Comparison of ENCODE assay signal across 1 cellular context in the genomic region with DNA sequence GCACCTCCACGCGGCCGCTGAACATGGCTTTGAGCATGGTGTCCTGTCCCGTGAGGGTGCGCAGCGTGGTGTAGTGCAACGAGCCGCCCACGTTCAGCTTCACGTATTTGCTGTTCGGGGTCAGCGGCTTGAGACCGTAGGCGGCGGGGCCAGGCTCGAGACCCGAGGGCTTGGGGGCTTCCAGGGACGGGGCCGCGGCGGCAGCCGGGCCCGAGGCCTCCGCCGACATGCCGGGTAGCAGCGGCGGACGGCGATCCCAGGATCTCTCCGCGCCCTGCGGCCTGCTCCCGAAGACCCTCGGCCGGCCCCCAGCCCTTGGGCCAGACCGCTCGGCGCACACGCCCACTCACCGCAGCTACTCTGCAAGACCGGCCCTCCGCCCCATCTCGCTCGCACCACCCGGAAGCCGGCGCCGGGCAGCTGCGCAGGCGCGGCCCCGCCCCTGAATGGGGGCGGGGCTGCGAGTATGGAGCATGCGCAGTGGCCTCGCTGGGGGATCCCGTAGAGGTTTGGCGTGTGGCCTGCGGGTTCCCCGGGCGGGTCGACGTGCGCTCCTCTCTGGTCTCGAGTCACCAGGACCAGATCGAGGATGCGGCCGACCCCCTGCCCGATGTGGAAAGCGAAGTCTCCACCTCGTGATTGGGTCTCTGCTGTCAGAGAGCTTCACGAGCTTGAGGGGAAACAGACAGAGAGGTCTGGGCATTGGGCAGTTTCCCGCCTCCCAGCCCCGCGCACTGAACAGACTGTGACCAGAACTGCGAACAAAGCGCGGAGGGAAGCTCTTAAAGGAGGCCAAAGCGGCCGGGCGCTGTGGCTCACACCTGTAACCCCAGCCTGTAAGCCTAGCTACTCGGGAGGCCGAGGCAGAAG.
TF ChIP-seq lines count a peak whose summit lies in the region.

A gene with protein sequence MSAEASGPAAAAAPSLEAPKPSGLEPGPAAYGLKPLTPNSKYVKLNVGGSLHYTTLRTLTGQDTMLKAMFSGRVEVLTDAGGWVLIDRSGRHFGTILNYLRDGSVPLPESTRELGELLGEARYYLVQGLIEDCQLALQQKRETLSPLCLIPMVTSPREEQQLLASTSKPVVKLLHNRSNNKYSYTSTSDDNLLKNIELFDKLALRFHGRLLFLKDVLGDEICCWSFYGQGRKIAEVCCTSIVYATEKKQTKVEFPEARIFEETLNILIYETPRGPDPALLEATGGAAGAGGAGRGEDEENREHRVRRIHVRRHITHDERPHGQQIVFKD (minus strand): TSS at position 422 of the 870 bp plus-strand sequence. CDS start 193 bp downstream, at position 229.

TF ChIP-seq in H1, 55 proteins besides CTCF, POLR2A, EP300 and RAD21 (continues in another document):
- TF ChIP-seq KDM5A (IDR thresholded peaks at IDR 0.05; ENCODE audit: low read length) (no peak), ZNF274 (IDR thresholded peaks at IDR 0.05; ENCODE audit: borderline replicate concordance, extremely low read depth, low read length) (no peak), RFX5 (IDR thresholded peaks at IDR 0.05; ENCODE audit: borderline replicate concordance, low read depth, low read length) (no peak), SP1 (IDR thresholded peaks at IDR 0.05; ENCODE audit: low read depth, low read length) (0 out of 2 replicates have a peak, but pooled peaks have one; percentile 12), RNF2 (IDR thresholded peaks at IDR 0.05; ENCODE audit: borderline replicate concordance, low read depth, low read length, missing control alignments, poor library complexity, severe bottlenecking) (no peak), SIN3A (conservative IDR thresholded peaks at IDR 0.05 in 1 of 2, IDR thresholded peaks at IDR 0.05 in 1 of 2; ENCODE audit: low read depth in 1 of 2, low read length in 2 of 2) (peak in 1 of 2 experiments; percentile 59; a peak in 2 of 4 replicates), TCF12 (IDR thresholded peaks at IDR 0.05; ENCODE audit: low read depth, low read length) (no peak), CTBP2 (IDR thresholded peaks at IDR 0.05; ENCODE audit: borderline replicate concordance, insufficient read depth, insufficient read length, low read length) (no peak), NRF1 (IDR thresholded peaks at IDR 0.05; ENCODE audit: low read depth, low read length) (peak; percentile 97), CHD2 (IDR thresholded peaks at IDR 0.05; ENCODE audit: low read length) (no peak), GTF2F1 (IDR thresholded peaks at IDR 0.05; ENCODE audit: borderline replicate concordance, low read depth, low read length) (no peak), SUZ12 (IDR thresholded peaks at IDR 0.05; ENCODE audit: low read length) (no peak), TAF1 (IDR thresholded peaks at IDR 0.05; ENCODE audit: low read depth, low read length) (peak; percentile 89; the same call in 1 of the 2 replicates), YY1 (IDR thresholded peaks at IDR 0.05; ENCODE audit: low read depth, low read length) (no peak), GABPA (IDR thresholded peaks at IDR 0.05; ENCODE audit: borderline replicate concordance, insufficient read depth, low read length) (0 out of 2 replicates have a peak, but pooled peaks have one; percentile 60), EGR1 (IDR thresholded peaks at IDR 0.05; ENCODE audit: borderline replicate concordance, low read depth, low read length) (peak; percentile 94), MAFK (IDR thresholded peaks at IDR 0.05; ENCODE audit: low read depth, low read length) (no peak), KDM1A (IDR thresholded peaks at IDR 0.05; ENCODE audit: borderline replicate concordance, low read length) (no peak), HDAC2 (IDR thresholded peaks at IDR 0.05; ENCODE audit: borderline replicate concordance in 1 of 2, low read depth in 2 of 2, low read length in 2 of 2) (no peak), SIRT6 (IDR thresholded peaks at IDR 0.05; ENCODE audit: low read length) (no peak), TAF7 (optimal IDR thresholded peaks at IDR 0.05; ENCODE audit: borderline replicate concordance, low read depth, low read length) (peak; percentile 74), RXRA (IDR thresholded peaks at IDR 0.05; ENCODE audit: insufficient read depth, low read depth, low read length) (no peak), CREB1 (IDR thresholded peaks at IDR 0.05) (no peak), POU5F1 (IDR thresholded peaks at IDR 0.05; ENCODE audit: low read depth, low read length) (no peak), HDAC6 (IDR thresholded peaks at IDR 0.05; ENCODE audit: low read depth, low read length) (no peak), CHD1 (IDR thresholded peaks at IDR 0.05; ENCODE audit: low read depth, low read length) (no peak), POLR2AphosphoS5 (IDR thresholded peaks at IDR 0.05; ENCODE audit: low read depth, low read length) (peak; percentile 93), CBX8 (IDR thresholded peaks at IDR 0.05; ENCODE audit: borderline replicate concordance, low read depth, low read length) (no peak), ASH2L (IDR thresholded peaks at IDR 0.05; ENCODE audit: low read length) (peak; percentile 40), NANOG (IDR thresholded peaks at IDR 0.05; ENCODE audit: insufficient read depth, low read depth, low read length, poor library complexity, severe bottlenecking) (no peak), TEAD4 (IDR thresholded peaks at IDR 0.05; ENCODE audit: low read depth, low read length) (no peak), KDM4A (IDR thresholded peaks at IDR 0.05; ENCODE audit: low read depth, low read length, severe bottlenecking) (peak; percentile 82), PHF8 (conservative IDR thresholded peaks at IDR 0.05; ENCODE audit: low read depth, low read length) (peak; percentile 85), FOSL1 (IDR thresholded peaks at IDR 0.05; ENCODE audit: insufficient read depth, low read depth, low read length) (no peak), JUN (IDR thresholded peaks at IDR 0.05; ENCODE audit: low read depth, low read length) (no peak), SP2 (IDR thresholded peaks at IDR 0.05; ENCODE audit: low read length) (no peak), BACH1 (IDR thresholded peaks at IDR 0.05; ENCODE audit: low read length) (no peak), SIX5 (IDR thresholded peaks at IDR 0.05; ENCODE audit: low read depth, low read length) (no peak), JUND (IDR thresholded peaks at IDR 0.05; ENCODE audit: low read length) (no peak), SP4 (IDR thresholded peaks at IDR 0.05; ENCODE audit: low read length) (peak; percentile 81; the same call in 1 of the 2 replicates), TBP (IDR thresholded peaks at IDR 0.05; ENCODE audit: low read depth, low read length) (peak; percentile 79), BRCA1 (IDR thresholded peaks at IDR 0.05; ENCODE audit: low read depth, low read length) (no peak), CEBPB (IDR thresholded peaks at IDR 0.05; ENCODE audit: low read depth, low read length) (no peak), SAP30 (IDR thresholded peaks at IDR 0.05; ENCODE audit: insufficient read depth, insufficient replicate concordance, low read length) (peak; percentile 18), BCL11A (IDR thresholded peaks at IDR 0.05; ENCODE audit: low read depth in 2 of 2, low read length in 2 of 2) (no peak)
- TF ChIP-seq, protein P1, sequence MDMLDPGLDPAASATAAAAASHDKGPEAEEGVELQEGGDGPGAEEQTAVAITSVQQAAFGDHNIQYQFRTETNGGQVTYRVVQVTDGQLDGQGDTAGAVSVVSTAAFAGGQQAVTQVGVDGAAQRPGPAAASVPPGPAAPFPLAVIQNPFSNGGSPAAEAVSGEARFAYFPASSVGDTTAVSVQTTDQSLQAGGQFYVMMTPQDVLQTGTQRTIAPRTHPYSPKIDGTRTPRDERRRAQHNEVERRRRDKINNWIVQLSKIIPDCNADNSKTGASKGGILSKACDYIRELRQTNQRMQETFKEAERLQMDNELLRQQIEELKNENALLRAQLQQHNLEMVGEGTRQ (IDR thresholded peaks at IDR 0.05; ENCODE audit: low read length) = no peak
- TF ChIP-seq, protein P2, sequence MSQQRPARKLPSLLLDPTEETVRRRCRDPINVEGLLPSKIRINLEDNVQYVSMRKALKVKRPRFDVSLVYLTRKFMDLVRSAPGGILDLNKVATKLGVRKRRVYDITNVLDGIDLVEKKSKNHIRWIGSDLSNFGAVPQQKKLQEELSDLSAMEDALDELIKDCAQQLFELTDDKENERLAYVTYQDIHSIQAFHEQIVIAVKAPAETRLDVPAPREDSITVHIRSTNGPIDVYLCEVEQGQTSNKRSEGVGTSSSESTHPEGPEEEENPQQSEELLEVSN (IDR thresholded peaks at IDR 0.05) = peak; percentile 93
- TF ChIP-seq, protein P3, sequence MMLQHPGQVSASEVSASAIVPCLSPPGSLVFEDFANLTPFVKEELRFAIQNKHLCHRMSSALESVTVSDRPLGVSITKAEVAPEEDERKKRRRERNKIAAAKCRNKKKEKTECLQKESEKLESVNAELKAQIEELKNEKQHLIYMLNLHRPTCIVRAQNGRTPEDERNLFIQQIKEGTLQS (IDR thresholded peaks at IDR 0.05; ENCODE audit: insufficient read depth, low read depth, low read length) = no peak
- TF ChIP-seq, protein P4, sequence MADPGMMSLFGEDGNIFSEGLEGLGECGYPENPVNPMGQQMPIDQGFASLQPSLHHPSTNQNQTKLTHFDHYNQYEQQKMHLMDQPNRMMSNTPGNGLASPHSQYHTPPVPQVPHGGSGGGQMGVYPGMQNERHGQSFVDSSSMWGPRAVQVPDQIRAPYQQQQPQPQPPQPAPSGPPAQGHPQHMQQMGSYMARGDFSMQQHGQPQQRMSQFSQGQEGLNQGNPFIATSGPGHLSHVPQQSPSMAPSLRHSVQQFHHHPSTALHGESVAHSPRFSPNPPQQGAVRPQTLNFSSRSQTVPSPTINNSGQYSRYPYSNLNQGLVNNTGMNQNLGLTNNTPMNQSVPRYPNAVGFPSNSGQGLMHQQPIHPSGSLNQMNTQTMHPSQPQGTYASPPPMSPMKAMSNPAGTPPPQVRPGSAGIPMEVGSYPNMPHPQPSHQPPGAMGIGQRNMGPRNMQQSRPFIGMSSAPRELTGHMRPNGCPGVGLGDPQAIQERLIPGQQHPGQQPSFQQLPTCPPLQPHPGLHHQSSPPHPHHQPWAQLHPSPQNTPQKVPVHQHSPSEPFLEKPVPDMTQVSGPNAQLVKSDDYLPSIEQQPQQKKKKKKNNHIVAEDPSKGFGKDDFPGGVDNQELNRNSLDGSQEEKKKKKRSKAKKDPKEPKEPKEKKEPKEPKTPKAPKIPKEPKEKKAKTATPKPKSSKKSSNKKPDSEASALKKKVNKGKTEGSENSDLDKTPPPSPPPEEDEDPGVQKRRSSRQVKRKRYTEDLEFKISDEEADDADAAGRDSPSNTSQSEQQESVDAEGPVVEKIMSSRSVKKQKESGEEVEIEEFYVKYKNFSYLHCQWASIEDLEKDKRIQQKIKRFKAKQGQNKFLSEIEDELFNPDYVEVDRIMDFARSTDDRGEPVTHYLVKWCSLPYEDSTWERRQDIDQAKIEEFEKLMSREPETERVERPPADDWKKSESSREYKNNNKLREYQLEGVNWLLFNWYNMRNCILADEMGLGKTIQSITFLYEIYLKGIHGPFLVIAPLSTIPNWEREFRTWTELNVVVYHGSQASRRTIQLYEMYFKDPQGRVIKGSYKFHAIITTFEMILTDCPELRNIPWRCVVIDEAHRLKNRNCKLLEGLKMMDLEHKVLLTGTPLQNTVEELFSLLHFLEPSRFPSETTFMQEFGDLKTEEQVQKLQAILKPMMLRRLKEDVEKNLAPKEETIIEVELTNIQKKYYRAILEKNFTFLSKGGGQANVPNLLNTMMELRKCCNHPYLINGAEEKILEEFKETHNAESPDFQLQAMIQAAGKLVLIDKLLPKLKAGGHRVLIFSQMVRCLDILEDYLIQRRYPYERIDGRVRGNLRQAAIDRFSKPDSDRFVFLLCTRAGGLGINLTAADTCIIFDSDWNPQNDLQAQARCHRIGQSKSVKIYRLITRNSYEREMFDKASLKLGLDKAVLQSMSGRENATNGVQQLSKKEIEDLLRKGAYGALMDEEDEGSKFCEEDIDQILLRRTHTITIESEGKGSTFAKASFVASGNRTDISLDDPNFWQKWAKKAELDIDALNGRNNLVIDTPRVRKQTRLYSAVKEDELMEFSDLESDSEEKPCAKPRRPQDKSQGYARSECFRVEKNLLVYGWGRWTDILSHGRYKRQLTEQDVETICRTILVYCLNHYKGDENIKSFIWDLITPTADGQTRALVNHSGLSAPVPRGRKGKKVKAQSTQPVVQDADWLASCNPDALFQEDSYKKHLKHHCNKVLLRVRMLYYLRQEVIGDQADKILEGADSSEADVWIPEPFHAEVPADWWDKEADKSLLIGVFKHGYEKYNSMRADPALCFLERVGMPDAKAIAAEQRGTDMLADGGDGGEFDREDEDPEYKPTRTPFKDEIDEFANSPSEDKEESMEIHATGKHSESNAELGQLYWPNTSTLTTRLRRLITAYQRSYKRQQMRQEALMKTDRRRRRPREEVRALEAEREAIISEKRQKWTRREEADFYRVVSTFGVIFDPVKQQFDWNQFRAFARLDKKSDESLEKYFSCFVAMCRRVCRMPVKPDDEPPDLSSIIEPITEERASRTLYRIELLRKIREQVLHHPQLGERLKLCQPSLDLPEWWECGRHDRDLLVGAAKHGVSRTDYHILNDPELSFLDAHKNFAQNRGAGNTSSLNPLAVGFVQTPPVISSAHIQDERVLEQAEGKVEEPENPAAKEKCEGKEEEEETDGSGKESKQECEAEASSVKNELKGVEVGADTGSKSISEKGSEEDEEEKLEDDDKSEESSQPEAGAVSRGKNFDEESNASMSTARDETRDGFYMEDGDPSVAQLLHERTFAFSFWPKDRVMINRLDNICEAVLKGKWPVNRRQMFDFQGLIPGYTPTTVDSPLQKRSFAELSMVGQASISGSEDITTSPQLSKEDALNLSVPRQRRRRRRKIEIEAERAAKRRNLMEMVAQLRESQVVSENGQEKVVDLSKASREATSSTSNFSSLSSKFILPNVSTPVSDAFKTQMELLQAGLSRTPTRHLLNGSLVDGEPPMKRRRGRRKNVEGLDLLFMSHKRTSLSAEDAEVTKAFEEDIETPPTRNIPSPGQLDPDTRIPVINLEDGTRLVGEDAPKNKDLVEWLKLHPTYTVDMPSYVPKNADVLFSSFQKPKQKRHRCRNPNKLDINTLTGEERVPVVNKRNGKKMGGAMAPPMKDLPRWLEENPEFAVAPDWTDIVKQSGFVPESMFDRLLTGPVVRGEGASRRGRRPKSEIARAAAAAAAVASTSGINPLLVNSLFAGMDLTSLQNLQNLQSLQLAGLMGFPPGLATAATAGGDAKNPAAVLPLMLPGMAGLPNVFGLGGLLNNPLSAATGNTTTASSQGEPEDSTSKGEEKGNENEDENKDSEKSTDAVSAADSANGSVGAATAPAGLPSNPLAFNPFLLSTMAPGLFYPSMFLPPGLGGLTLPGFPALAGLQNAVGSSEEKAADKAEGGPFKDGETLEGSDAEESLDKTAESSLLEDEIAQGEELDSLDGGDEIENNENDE (IDR thresholded peaks at IDR 0.05; ENCODE audit: insufficient replicate concordance, low read length) = no peak
- TF ChIP-seq, protein P5, sequence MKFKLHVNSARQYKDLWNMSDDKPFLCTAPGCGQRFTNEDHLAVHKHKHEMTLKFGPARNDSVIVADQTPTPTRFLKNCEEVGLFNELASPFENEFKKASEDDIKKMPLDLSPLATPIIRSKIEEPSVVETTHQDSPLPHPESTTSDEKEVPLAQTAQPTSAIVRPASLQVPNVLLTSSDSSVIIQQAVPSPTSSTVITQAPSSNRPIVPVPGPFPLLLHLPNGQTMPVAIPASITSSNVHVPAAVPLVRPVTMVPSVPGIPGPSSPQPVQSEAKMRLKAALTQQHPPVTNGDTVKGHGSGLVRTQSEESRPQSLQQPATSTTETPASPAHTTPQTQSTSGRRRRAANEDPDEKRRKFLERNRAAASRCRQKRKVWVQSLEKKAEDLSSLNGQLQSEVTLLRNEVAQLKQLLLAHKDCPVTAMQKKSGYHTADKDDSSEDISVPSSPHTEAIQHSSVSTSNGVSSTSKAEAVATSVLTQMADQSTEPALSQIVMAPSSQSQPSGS (IDR thresholded peaks at IDR 0.05; ENCODE audit: low read length) = no peak
- TF ChIP-seq, protein P6, sequence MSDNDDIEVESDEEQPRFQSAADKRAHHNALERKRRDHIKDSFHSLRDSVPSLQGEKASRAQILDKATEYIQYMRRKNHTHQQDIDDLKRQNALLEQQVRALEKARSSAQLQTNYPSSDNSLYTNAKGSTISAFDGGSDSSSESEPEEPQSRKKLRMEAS (IDR thresholded peaks at IDR 0.05) = peak; percentile 67
